11 cellular contexts compared by ENCODE assay signal in genomic region chr7:37259381-37259821, GRCh38.
A peak's percentile ranks its signal among the peaks of the same experiment; 100 is the strongest.
DNase-seq lines count a peak whose midpoint lies in the region; ATAC-seq, FAIRE-seq and TF ChIP-seq lines count a peak whose summit lies in the region.
"Had no signal": no experiment of that assay in that cellular context is flagged by ENCODE, and none has a peak within 500 bp of the region (broad histone marks: within the 10 kb centered on the region; RNA-seq: fewer than 3 reads in every experiment).

No MANE protein-coding gene starts in this region.

- H3K27ac ChIP-seq in dorsolateral prefrontal cortex = peak overlapping the region in 50 of 59 donors; percentile 4 to 100 (median 58)

- intact Hi-C loops in dorsolateral prefrontal cortex (cut with DNase I) = no loop called here

- TF ChIP-seq POLR2A in GM12891 (IDR thresholded peaks at IDR 0.05; ENCODE audit: low read depth, low read length) = no peak

- no peak for ATAC-seq in HG03135 (IDR thresholded peaks at IDR 0.05; ENCODE audit: unreplicated experiment)

- peak overlapping the region in 4 of 59 donors; percentile 4 to 27 (median 6) for H3K4me3 ChIP-seq in dorsolateral prefrontal cortex

- peaks cover 0 to 6% (median 0%) of the 10 kb centered on the region in 45 donors for H3K27me3 ChIP-seq in dorsolateral prefrontal cortex
- H3K27me3 ChIP-seq: BE2C had no signal

- peak; percentile 62 for FAIRE-seq in GM12891 (lab: Jason Lieb, UNC)

- TF ChIP-seq CTCF in dorsolateral prefrontal cortex (IDR thresholded peaks at IDR 0.05 in 54 of 56, conservative IDR thresholded peaks at IDR 0.05 in 2 of 56; ENCODE audit: low read depth in 1 of 56, partially characterized antibody in 56 of 56) = no peak

- DNase-seq in AML-193 (lab: John Stamatoyannopoulos, UW) (peak; percentile 24 to 58), GM12891 (ENCODE audit: insufficient read length, low spot score) (no peak), NCI-H526 (lab: John Stamatoyannopoulos, UW) (peak; percentile 86 to 87), dorsolateral prefrontal cortex (no peak), COLO668 (lab: John Stamatoyannopoulos, UW; ENCODE audit: unreplicated experiment) (no peak), GM19240 (ENCODE audit: insufficient read length, low spot score) (no peak), retina (no peak)
- DNase-seq: BE2C; stimulated activated CD4-positive, alpha-beta T cell treated with anti-CD3 and anti-CD28 coated beads, Interleukin-4, amount 100 ng/mL, for 1 hour; stimulated activated naive CD4-positive, alpha-beta T cell had no signal

TF ChIP-seq in GM12891, 5 proteins besides CTCF, POLR2A, EP300 and RAD21:
- TF ChIP-seq SPI1 (IDR thresholded peaks at IDR 0.05; ENCODE audit: low read depth, low read length) (peak; percentile 19; the same call in 1 of the 2 replicates), TAF1 (IDR thresholded peaks at IDR 0.05; ENCODE audit: low read depth, low read length) (no peak)

Comparison
In these comparisons a context has a peak if more than half of its experiments do, and no peak if none do; other contexts are left out.
1. DNase-seq: peak in AML-193 (2 of 2) and NCI-H526 (2 of 2); none in GM12891 (single experiment), dorsolateral prefrontal cortex (0 of 10), COLO668 (single experiment), GM19240 (single experiment) and retina (single experiment).